In genomic region chr1:111219466-111220286, GRCh38 we compare ENCODE assay signal across 8 cellular contexts.
A peak's percentile ranks its signal among the peaks of the same experiment; 100 is the strongest.
DNase-seq lines count a peak whose midpoint lies in the region; ATAC-seq lines count a peak whose summit lies in the region.

No MANE protein-coding gene starts in this region.

- in situ Hi-C loops in ACHN (cut with HindIII; ENCODE audit: low pct_ligation_motif_present, low pct_unique_long_range_greater_than_20kb, low sequenced_read_pairs) = no loop called here

- peak; percentile 31 for ATAC-seq in HG03066 (IDR thresholded peaks at IDR 0.05; ENCODE audit: low read depth, unreplicated experiment)

- DNase-seq in NK-92 treated with Interleukin-12 subunit alpha and Interleukin-12 subunit beta, amount 100 ng/mL, for 24 hours (lab: John Stamatoyannopoulos, UW) = peak; percentile 37
- no peak for DNase-seq in NK-92 (lab: John Stamatoyannopoulos, UW; ENCODE audit: unreplicated experiment)
- peak; percentile 53 to 67 for DNase-seq in activated CD4-positive, alpha-beta T cell treated with anti-CD3 and anti-CD28 coated beads, Interleukin-2, amount 50 U/mL, for 48 hours
- peak; percentile 29 for DNase-seq in putamen (ENCODE audit: low spot score)
- no peak for DNase-seq in ACHN
- DNase-seq in activated CD4-positive, CD25-positive, alpha-beta regulatory T cell (lab: John Stamatoyannopoulos, UW) = no peak
- no peak for DNase-seq in NCI-H748 (lab: John Stamatoyannopoulos, UW; ENCODE audit: unreplicated experiment)

Comparison
In these comparisons a context has a peak if more than half of its experiments do, and no peak if none do; other contexts are left out.
1. DNase-seq: peak in NK-92 treated with Interleukin-12 subunit alpha and Interleukin-12 subunit beta, amount 100 ng/mL, for 24 hours (single experiment), activated CD4-positive, alpha-beta T cell treated with anti-CD3 and anti-CD28 coated beads, Interleukin-2, amount 50 U/mL, for 48 hours (2 of 2) and putamen (single experiment); none in NK-92 (single experiment), ACHN (single experiment), activated CD4-positive, CD25-positive, alpha-beta regulatory T cell (0 of 4) and NCI-H748 (single experiment).